In genomic region chr19:45729774-45730388, GRCh38 we compare ENCODE assay signal across 6 cellular contexts. TPM values are rescaled to one million over a fixed set of nuclear protein-coding genes. Genes with fewer than 3 reads are reported as not detected.
A peak's percentile ranks its signal among the peaks of the same experiment; 100 is the strongest.
DNase-seq lines count a peak whose midpoint lies in the region; TF ChIP-seq lines count a peak whose summit lies in the region.

No MANE protein-coding gene starts in this region.

- no peak for TF ChIP-seq CTCF in endothelial cell (IDR thresholded peaks at IDR 0.05; ENCODE audit: unreplicated experiment)

- H3K4me3 ChIP-seq in skeletal muscle cell (ENCODE audit: low read depth, low read length): peak overlapping the region; percentile 66

- in situ Hi-C loops in G401 (cut with HindIII; ENCODE audit: low sequenced_read_pairs): no loop called here

- H3K9me3 Mint-ChIP-seq in activated naive CD4-positive, alpha-beta T cell treated with anti-CD3 and anti-CD28 coated beads for 36 hours: no peaks in the 10 kb centered on the region
- H3K9me3 Mint-ChIP-seq in endothelial cell (ENCODE audit: unreplicated experiment): no peaks in the 10 kb centered on the region

- no peaks in the 10 kb centered on the region for H3K36me3 Mint-ChIP-seq in activated naive CD4-positive, alpha-beta T cell treated with anti-CD3 and anti-CD28 coated beads for 36 hours (ENCODE audit: low read depth)
- no peaks in the 10 kb centered on the region for H3K36me3 Mint-ChIP-seq in endothelial cell (ENCODE audit: low read depth, unreplicated experiment)

- no peaks in the 10 kb centered on the region for H3K27me3 Mint-ChIP-seq in activated naive CD4-positive, alpha-beta T cell treated with anti-CD3 and anti-CD28 coated beads for 36 hours (ENCODE audit: low read depth)
- H3K27me3 Mint-ChIP-seq in endothelial cell (ENCODE audit: unreplicated experiment): peaks cover 18% of the 10 kb centered on the region

- DNase-seq in activated naive CD4-positive, alpha-beta T cell treated with anti-CD3 and anti-CD28 coated beads for 36 hours: peak; percentile 43
- DNase-seq in activated naive CD4-positive, alpha-beta T cell treated with anti-CD3 and anti-CD28 coated beads, Interleukin-2, amount 50 U/mL, for 16 hours: no peak
- DNase-seq in endothelial cell (ENCODE audit: low spot score): no peak
- DNase-seq in skeletal muscle cell (ENCODE audit: low read depth): no peak
- DNase-seq in NCI-H2171 (lab: John Stamatoyannopoulos, UW): no peak
- no peak for DNase-seq in G401 (ENCODE audit: low spot score)

- intact Hi-C loops in activated naive CD4-positive, alpha-beta T cell treated with anti-CD3 and anti-CD28 coated beads for 36 hours (cut with micrococcal nuclease): loop anchor here (1.0 to 5.0 kb wide), 9 partner anchors 13 to 224 kb away; partner anchors contain the start of genes DMWD, IRF2BP1, MYPOP and OPA3

- peaks cover 29% of the 10 kb centered on the region for H3K4me1 Mint-ChIP-seq in activated naive CD4-positive, alpha-beta T cell treated with anti-CD3 and anti-CD28 coated beads for 36 hours (ENCODE audit: low read depth)
- H3K4me1 Mint-ChIP-seq in endothelial cell (ENCODE audit: unreplicated experiment): peaks cover 5% of the 10 kb centered on the region

- H3K27ac Mint-ChIP-seq in activated naive CD4-positive, alpha-beta T cell treated with anti-CD3 and anti-CD28 coated beads for 36 hours: peak overlapping the region; percentile 83
- H3K27ac Mint-ChIP-seq in endothelial cell (ENCODE audit: unreplicated experiment): peak overlapping the region; percentile 80

- peak overlapping the region; percentile 95 for H3K4me3 Mint-ChIP-seq in activated naive CD4-positive, alpha-beta T cell treated with anti-CD3 and anti-CD28 coated beads for 36 hours
- peak overlapping the region; percentile 99 for H3K4me3 Mint-ChIP-seq in endothelial cell (ENCODE audit: unreplicated experiment)

- CTCF ChIA-PET in activated naive CD4-positive, alpha-beta T cell treated with anti-CD3 and anti-CD28 coated beads for 36 hours (lab: Charles Lee): interaction anchor here (1.1 to 2.1 kb wide), 3 partner anchors 13 to 133 kb away, joined by 4 to 13 read pairs (median 4); partner anchors contain the start of gene SYMPK

RNA-seq across cellular contexts. Expression of gene FBXO46, which starts 0.8 kb away (rescaled TPM):
- total RNA-seq in activated naive CD4-positive, alpha-beta T cell treated with anti-CD3 and anti-CD28 coated beads for 36 hours: 10 to 100 TPM; 21.8 to 23.2 TPM
- 29.9 TPM for total RNA-seq in endothelial cell (ENCODE audit: unreplicated experiment)
- total RNA-seq in G401 (2014; rRNA removed; shearing (Covaris generic)): 15.1 and 29.5 TPM in 2 replicates

RNA-seq across cellular contexts. Expression of gene MEIOSIN, which starts 3.4 kb away (rescaled TPM):
- total RNA-seq in activated naive CD4-positive, alpha-beta T cell treated with anti-CD3 and anti-CD28 coated beads for 36 hours: not detected
- total RNA-seq in endothelial cell (ENCODE audit: unreplicated experiment): not detected
- total RNA-seq in G401 (2014; rRNA removed; shearing (Covaris generic)): not detected in 2 replicates

RNA-seq across cellular contexts. Expression of gene QPCTL, which starts 37.4 kb away (rescaled TPM):
- 10 to 100 TPM; 12.0 to 14.1 TPM for total RNA-seq in activated naive CD4-positive, alpha-beta T cell treated with anti-CD3 and anti-CD28 coated beads for 36 hours
- 10.6 TPM for total RNA-seq in endothelial cell (ENCODE audit: unreplicated experiment)
- 28.5 and 32.9 TPM in 2 replicates for total RNA-seq in G401 (2014; rRNA removed; shearing (Covaris generic))

RNA-seq across cellular contexts. Expression of gene SNRPD2, which starts 38.1 kb away (rescaled TPM):
- total RNA-seq in activated naive CD4-positive, alpha-beta T cell treated with anti-CD3 and anti-CD28 coated beads for 36 hours: 100 to 1,000 TPM; 976 to 988 TPM
- 479 TPM for total RNA-seq in endothelial cell (ENCODE audit: unreplicated experiment)
- total RNA-seq in G401 (2014; rRNA removed; shearing (Covaris generic)): 394 and 514 TPM in 2 replicates

RNA-seq across cellular contexts. Expression of gene SIX5, which starts 39.2 kb away (rescaled TPM):
- total RNA-seq in activated naive CD4-positive, alpha-beta T cell treated with anti-CD3 and anti-CD28 coated beads for 36 hours: 1 to 10 TPM; 1.8 to 2.2 TPM
- total RNA-seq in endothelial cell (ENCODE audit: unreplicated experiment): 21.9 TPM
- 22.1 and 27.9 TPM in 2 replicates for total RNA-seq in G401 (2014; rRNA removed; shearing (Covaris generic))
